Comparison of ENCODE assay signal across 16 cellular contexts in genomic region chr2:37566517-37566961, GRCh38.
DNase-seq lines count a peak whose midpoint lies in the region; ATAC-seq, FAIRE-seq and TF ChIP-seq lines count a peak whose summit lies in the region.
"Had no signal": no experiment of that assay in that cellular context is flagged by ENCODE, and none has a peak within 500 bp of the region (broad histone marks: within the 10 kb centered on the region; RNA-seq: fewer than 3 reads in every experiment).

No MANE protein-coding gene starts in this region.

- POLR2A ChIA-PET in MCF 10A (lab: Yijun Ruan, JAX), result interaction anchor here (1.4 kb wide), 1 partner anchor 24 kb away, joined by 4 read pairs; no protein-coding TSS in a partner anchor

- 46 to 52% methylated on average over 5 of the region's 5 CpGs for whole genome bisulfite sequencing in tibial nerve, 2 donors

- H3K4me3 ChIP-seq in breast epithelium, result no peak overlapping the region
- H3K4me3 ChIP-seq in ascending aorta, result no peak overlapping the region
- H3K4me3 ChIP-seq in foreskin fibroblast (ENCODE audit: low read depth in 1 of 2, low read length in 2 of 2), result no peak overlapping the region
- H3K4me3 ChIP-seq in tibial nerve, result no peak overlapping the region
- no peak overlapping the region for H3K4me3 ChIP-seq in upper lobe of right lung
- H3K4me3 ChIP-seq: skin epidermis had no signal

- no peaks in the 10 kb centered on the region for H3K36me3 Mint-ChIP-seq in MCF 10A (ENCODE audit: insufficient read depth, unreplicated experiment)
- H3K36me3 Mint-ChIP-seq: natural killer cell had no signal

- TF ChIP-seq CTCF in MCF 10A (IDR thresholded peaks at IDR 0.05; ENCODE audit: unreplicated experiment) (no peak), breast epithelium (IDR thresholded peaks at IDR 0.05) (no peak), ascending aorta (IDR thresholded peaks at IDR 0.05) (no peak), foreskin fibroblast (IDR thresholded peaks at IDR 0.05; ENCODE audit: low read depth, low read length) (no peak), tibial nerve (IDR thresholded peaks at IDR 0.05) (no peak), upper lobe of right lung (IDR thresholded peaks at IDR 0.05) (no peak)

- H3K4me1 Mint-ChIP-seq in MCF 10A (ENCODE audit: insufficient read depth, unreplicated experiment), result peaks cover 41% of the 10 kb centered on the region

- peak overlapping the region; percentile 53 for H3K27ac Mint-ChIP-seq in MCF 10A (ENCODE audit: low read depth, unreplicated experiment)
- H3K27ac Mint-ChIP-seq: activated B cell treated with CpG ODN at 0.5 μM for 24 hours had no signal

- TF ChIP-seq POLR2A in breast epithelium (IDR thresholded peaks at IDR 0.05), result no peak
- no peak for TF ChIP-seq POLR2A in tibial nerve (IDR thresholded peaks at IDR 0.05)

- H3K9me3 ChIP-seq in breast epithelium (no peaks in the 10 kb centered on the region), ascending aorta (no peaks in the 10 kb centered on the region), tibial nerve (no peaks in the 10 kb centered on the region), upper lobe of right lung (no peaks in the 10 kb centered on the region)

- H3K27me3 ChIP-seq in breast epithelium, result no peaks in the 10 kb centered on the region
- no peaks in the 10 kb centered on the region for H3K27me3 ChIP-seq in ascending aorta
- no peaks in the 10 kb centered on the region for H3K27me3 ChIP-seq in tibial nerve
- no peaks in the 10 kb centered on the region for H3K27me3 ChIP-seq in upper lobe of right lung

- intact Hi-C loops in MCF 10A (cut with micrococcal nuclease) (no loop called here), breast epithelium (cut with DNase I; ENCODE audit: low total_unique reads) (no loop called here), ascending aorta (cut with DNase I) (no loop called here), upper lobe of right lung (cut with DNase I) (no loop called here)

- CTCF ChIA-PET in MCF 10A (lab: Yijun Ruan, JAX), result no interaction called here

- peak; percentile 16 to 64 for TF ChIP-seq EP300 in tibial nerve (IDR thresholded peaks at IDR 0.05)

- DNase-seq in MCF 10A (ENCODE audit: unreplicated experiment) (peak; percentile 31), breast epithelium (ENCODE audit: low spot score in 2 of 2) (no peak), ascending aorta (ENCODE audit: low spot score in 2 of 2) (peak in 1 of 2 donors; percentile 69), foreskin fibroblast (peak; percentile 80 to 87), tibial nerve (ENCODE audit: low spot score in 2 of 2) (peak in 1 of 2 donors; percentile 19), HTR-8/SVneo (ENCODE audit: insufficient read length, low spot score) (no peak), upper lobe of right lung (no peak)
- DNase-seq: 8988T; activated B cell treated with CpG ODN at 0.5 μM for 24 hours; activated T-cell treated with anti-CD3 and anti-CD28 coated beads, Interleukin-2, amount 50 U/mL, for 48 hours; erythroblast; natural killer cell; SIG-M5 had no signal

- no peaks in the 10 kb centered on the region for H3K9me3 Mint-ChIP-seq in MCF 10A (ENCODE audit: unreplicated experiment)
- H3K9me3 Mint-ChIP-seq: activated B cell treated with CpG ODN at 0.5 μM for 24 hours, natural killer cell had no signal

- BruUV-seq in MCF 10A (replicated peaks; lab: Mats Ljungman, UMichigan), result no TSS peak

- H3K27ac ChIP-seq in breast epithelium, result peak overlapping the region in 1 of 2 donors; percentile 53
- H3K27ac ChIP-seq in ascending aorta, result peak overlapping the region; percentile 23 to 37
- peak overlapping the region in 1 of 4 donors; percentile 57 for H3K27ac ChIP-seq in tibial nerve
- H3K27ac ChIP-seq in upper lobe of right lung, result no peak overlapping the region

- no peak for FAIRE-seq in HTR-8/SVneo (lab: Jason Lieb, UNC)
- FAIRE-seq: bronchial epithelial cell had no signal

- ATAC-seq in GM21367 (IDR thresholded peaks at IDR 0.05; ENCODE audit: unreplicated experiment) (no peak), upper lobe of right lung (no peak)
- ATAC-seq: natural killer cell had no signal

- H3K36me3 ChIP-seq in breast epithelium (no peaks in the 10 kb centered on the region), ascending aorta (no peaks in the 10 kb centered on the region), tibial nerve (no peaks in the 10 kb centered on the region), upper lobe of right lung (no peaks in the 10 kb centered on the region)

- H3K4me1 ChIP-seq in breast epithelium (no peaks in the 10 kb centered on the region), ascending aorta (peaks cover 8 to 19% of the 10 kb centered on the region in 2 donors), tibial nerve (peaks cover 0 to 9% (median 4%) of the 10 kb centered on the region in 4 donors), upper lobe of right lung (peaks cover 12% of the 10 kb centered on the region)

- H3K4me3 Mint-ChIP-seq in MCF 10A (ENCODE audit: unreplicated experiment), result no peak overlapping the region
- H3K4me3 Mint-ChIP-seq: activated B cell treated with CpG ODN at 0.5 μM for 24 hours, natural killer cell had no signal

- no peaks in the 10 kb centered on the region for H3K27me3 Mint-ChIP-seq in MCF 10A (ENCODE audit: insufficient read depth, unreplicated experiment)
- H3K27me3 Mint-ChIP-seq: activated B cell treated with CpG ODN at 0.5 μM for 24 hours had no signal

Comparison
In these comparisons a context has a peak if more than half of its experiments do, and no peak if none do; other contexts are left out.
1. DNase-seq: peak in MCF 10A (single experiment) and foreskin fibroblast (2 of 2); none in breast epithelium (0 of 2), HTR-8/SVneo (single experiment) and upper lobe of right lung (single experiment).